20 cellular contexts compared by ENCODE assay signal in genomic region chr3:172127929-172128580, GRCh38.
A peak's percentile ranks its signal among the peaks of the same experiment; 100 is the strongest.
DNase-seq lines count a peak whose midpoint lies in the region; ATAC-seq and TF ChIP-seq lines count a peak whose summit lies in the region.
"Had no signal": no experiment of that assay in that cellular context is flagged by ENCODE, and none has a peak within 500 bp of the region (broad histone marks: within the 10 kb centered on the region; RNA-seq: fewer than 3 reads in every experiment).

No MANE protein-coding gene starts in this region.

- H4K20me1 ChIP-seq in IMR-90 (ENCODE audit: insufficient read depth, low read length): peaks cover 72% of the 10 kb centered on the region

- no peaks in the 10 kb centered on the region for H3K36me3 Mint-ChIP-seq in natural killer cell
- H3K36me3 Mint-ChIP-seq in CD8-positive, alpha-beta T cell: peaks cover 8% of the 10 kb centered on the region

- no peak for TF ChIP-seq CTCF in IMR-90 (conservative IDR thresholded peaks at IDR 0.05; ENCODE audit: low read depth, low read length)
- no peak for TF ChIP-seq CTCF in coronary artery (IDR thresholded peaks at IDR 0.05)
- no peak for TF ChIP-seq CTCF in natural killer cell (IDR thresholded peaks at IDR 0.05)
- no peak for TF ChIP-seq CTCF in transverse colon (IDR thresholded peaks at IDR 0.05)
- TF ChIP-seq CTCF in CD8-positive, alpha-beta T cell (IDR thresholded peaks at IDR 0.05): no peak
- no peak for TF ChIP-seq CTCF in mucosa of descending colon (IDR thresholded peaks at IDR 0.05)

- H3K4me1 ChIP-seq in IMR-90 (ENCODE audit: control insufficient read depth, insufficient read depth, low read length) (peaks cover 33% of the 10 kb centered on the region), transverse colon (peaks cover 38 to 62% (median 40%) of the 10 kb centered on the region in 4 donors), mucosa of descending colon (ENCODE audit: low read depth) (peaks cover 43% of the 10 kb centered on the region)
- peaks cover 16% of the 10 kb centered on the region for H3K4me1 ChIP-seq in CD8-positive, alpha-beta T cell (ENCODE audit: insufficient read depth, low read length)

- H3K4me2 ChIP-seq in IMR-90 (ENCODE audit: low read depth, low read length): no peak overlapping the region

- DNase-seq in IMR-90 (no peak), coronary artery (ENCODE audit: low spot score) (no peak), natural killer cell (no peak), transverse colon (no peak), HUDEP-2 (lab: John Stamatoyannopoulos, UW; ENCODE audit: unreplicated experiment in 76 of 76) (no peak), mucosa of descending colon (no peak)
- no peak for DNase-seq in CD8-positive, alpha-beta T cell
- DNase-seq: activated CD4-positive, alpha-beta T cell treated with anti-CD3 and anti-CD28 coated beads, Interleukin-2, amount 50 U/mL, for 1 hour; activated T-cell treated with anti-CD3 and anti-CD28 coated beads, Interleukin-2, amount 50 U/mL, for 24 hours; central memory CD4-positive, alpha-beta T cell; DMS53; NCI-H146; NCI-H446 treated with DMSO at 0.1 percent for 48 hours; nucleus accumbens; SK-N-SH had no signal

- H4K91ac ChIP-seq in IMR-90 (ENCODE audit: insufficient read depth, low read depth, low read length): no peak overlapping the region

- peaks cover 26% of the 10 kb centered on the region for H3K9me1 ChIP-seq in IMR-90 (ENCODE audit: insufficient read depth, low read length)

- H2BK5ac ChIP-seq in IMR-90 (ENCODE audit: low read depth, low read length, poor library complexity, severe bottlenecking): peak overlapping the region; percentile 78

- H3K27ac ChIP-seq in IMR-90 (ENCODE audit: insufficient read depth, low read length) (peak overlapping the region; percentile 48; the same call in 1 of the 2 replicates), coronary artery (peak overlapping the region; percentile 32 to 85), transverse colon (peak overlapping the region; percentile 75 to 81 (median 79))
- no peak overlapping the region for H3K27ac ChIP-seq in CD8-positive, alpha-beta T cell (ENCODE audit: low read depth, low read length)

- H2BK20ac ChIP-seq in IMR-90 (ENCODE audit: low read depth, low read length): no peak overlapping the region

- no peak overlapping the region for H3K56ac ChIP-seq in IMR-90 (ENCODE audit: extremely low read depth, insufficient read depth, low read length)

- in situ Hi-C loops in IMR-90 (cut with MboI; ENCODE audit: low sequenced_read_pairs) (no loop called here), transverse colon (cut with MboI; ENCODE audit: low pct_ligation_motif_present in 1 of 4, low pct_unique_long_range_greater_than_20kb in 1 of 4, low sequenced_read_pairs in 3 of 4) (no loop called here)

- no peak for TF ChIP-seq EP300 in transverse colon (IDR thresholded peaks at IDR 0.05; ENCODE audit: low read depth)

- peak overlapping the region in 1 of 2 experiments; percentile 43; a peak in 1 of 4 replicates for H4K8ac ChIP-seq in IMR-90 (ENCODE audit: low read depth in 2 of 2, low read length in 2 of 2)

- peak overlapping the region; percentile 88 to 99 for H3K27ac Mint-ChIP-seq in natural killer cell
- H3K27ac Mint-ChIP-seq in CD8-positive, alpha-beta T cell: no peak overlapping the region
- H3K27ac Mint-ChIP-seq: activated naive CD8-positive, alpha-beta T cell; activated T-cell treated with anti-CD3 and anti-CD28 coated beads, Interleukin-2, amount 50 U/mL, for 24 hours; B cell; stimulated activated memory B cell treated with anti-CD40 and anti-IgM and Interleukin-4, amounts not matched to agents 10 μg/mL and 1 μg/mL and 100 μg/mL, for 72 hours had no signal

- intact Hi-C loops in IMR-90 (cut with micrococcal nuclease) (no loop called here), natural killer cell (cut with micrococcal nuclease) (no loop called here), transverse colon (cut with DNase I; ENCODE audit: low total_unique reads) (no loop called here), mucosa of descending colon (cut with DNase I, micrococcal nuclease) (no loop called here)
- intact Hi-C loops in CD8-positive, alpha-beta T cell (cut with DNase I, micrococcal nuclease): no loop called here

- BruUV-seq in IMR-90 (replicated peaks; lab: Mats Ljungman, UMichigan): no TSS peak

- TF ChIP-seq RAD21 in IMR-90 (IDR thresholded peaks at IDR 0.05; ENCODE audit: low read length): no peak

- no peaks in the 10 kb centered on the region for H3K27me3 Mint-ChIP-seq in natural killer cell (ENCODE audit: low read depth in 2 of 2)
- no peaks in the 10 kb centered on the region for H3K27me3 Mint-ChIP-seq in CD8-positive, alpha-beta T cell (ENCODE audit: low read depth)
- H3K27me3 Mint-ChIP-seq: activated naive CD8-positive, alpha-beta T cell; activated T-cell treated with anti-CD3 and anti-CD28 coated beads, Interleukin-2, amount 50 U/mL, for 24 hours had no signal

- peak overlapping the region; percentile 31 for H3K4me3 Mint-ChIP-seq in natural killer cell
- no peak overlapping the region for H3K4me3 Mint-ChIP-seq in CD8-positive, alpha-beta T cell
- H3K4me3 Mint-ChIP-seq: activated naive CD8-positive, alpha-beta T cell; activated T-cell treated with anti-CD3 and anti-CD28 coated beads, Interleukin-2, amount 50 U/mL, for 24 hours; B cell; stimulated activated memory B cell treated with anti-CD40 and anti-IgM and Interleukin-4, amounts not matched to agents 10 μg/mL and 1 μg/mL and 100 μg/mL, for 72 hours had no signal

- H3K23ac ChIP-seq in IMR-90 (ENCODE audit: low read depth, low read length): peak overlapping the region; percentile 88

- H2BK120ac ChIP-seq in IMR-90 (ENCODE audit: low read depth, low read length): no peak overlapping the region

- peak overlapping the region; percentile 60; the same call in 1 of the 2 replicates for H3K4ac ChIP-seq in IMR-90 (ENCODE audit: low read depth, low read length)

- no peak overlapping the region for H2AK9ac ChIP-seq in IMR-90 (replicated peaks; ENCODE audit: low read depth, low read length, poor library complexity)

- ATAC-seq in IMR-90 (ENCODE audit: low read depth) (no peak), natural killer cell (no peak), GM21515 (IDR thresholded peaks at IDR 0.05; ENCODE audit: unreplicated experiment) (no peak), mucosa of descending colon (no peak)
- no peak for ATAC-seq in CD8-positive, alpha-beta T cell
- ATAC-seq: stimulated activated memory B cell treated with anti-CD40 and anti-IgM and Interleukin-4, amounts not matched to agents 10 μg/mL and 1 μg/mL and 100 μg/mL, for 72 hours had no signal

- CTCF ChIA-PET in IMR-90 (lab: Yijun Ruan, JAX): no interaction called here
- CTCF ChIA-PET in CD8-positive, alpha-beta T cell (lab: Charles Lee): interaction anchor here (0.5 to 1.4 kb wide), 4 partner anchors 20 to 204 kb away, joined by 3 to 5 read pairs (median 4); no protein-coding TSS in a partner anchor

- POLR2A ChIA-PET in IMR-90 (lab: Charles Lee; ENCODE audit: unreplicated experiment): no interaction called here
- POLR2A ChIA-PET in CD8-positive, alpha-beta T cell (lab: Charles Lee): interaction anchor here (0.7 to 1.6 kb wide), 3 partner anchors 10 to 118 kb away, joined by 3 to 4 read pairs (median 3); no protein-coding TSS in a partner anchor

- no peak overlapping the region for H4K5ac ChIP-seq in IMR-90 (ENCODE audit: low read depth, low read length)

- H3K9ac ChIP-seq in IMR-90 (ENCODE audit: low read depth, low read length): no peak overlapping the region
- H3K9ac ChIP-seq: SK-N-SH had no signal

- no peak overlapping the region for H2BK15ac ChIP-seq in IMR-90 (ENCODE audit: low read depth, low read length)

- H3K4me3 ChIP-seq in IMR-90 (ENCODE audit: insufficient read depth, low read depth, low read length): no peak overlapping the region
- H3K4me3 ChIP-seq in coronary artery: no peak overlapping the region
- no peak overlapping the region for H3K4me3 ChIP-seq in transverse colon
- no peak overlapping the region for H3K4me3 ChIP-seq in CD8-positive, alpha-beta T cell (ENCODE audit: low read depth, low read length)
- H3K4me3 ChIP-seq in mucosa of descending colon: no peak overlapping the region
- H3K4me3 ChIP-seq: skin epidermis had no signal

- dilution Hi-C loops in IMR-90 (cut with HindIII; ENCODE audit: low sequenced_read_pairs, unreplicated experiment): no loop called here

- no peaks in the 10 kb centered on the region for H3K27me3 ChIP-seq in IMR-90 (ENCODE audit: control insufficient read depth, insufficient read depth, low read length)
- H3K27me3 ChIP-seq in transverse colon: no peaks in the 10 kb centered on the region
- H3K27me3 ChIP-seq in CD8-positive, alpha-beta T cell (ENCODE audit: insufficient read depth, low read length): no peaks in the 10 kb centered on the region

- no peaks in the 10 kb centered on the region for H3K9me3 Mint-ChIP-seq in natural killer cell
- H3K9me3 Mint-ChIP-seq in CD8-positive, alpha-beta T cell: no peaks in the 10 kb centered on the region
- H3K9me3 Mint-ChIP-seq: activated T-cell treated with anti-CD3 and anti-CD28 coated beads, Interleukin-2, amount 50 U/mL, for 24 hours; stimulated activated memory B cell treated with anti-CD40 and anti-IgM and Interleukin-4, amounts not matched to agents 10 μg/mL and 1 μg/mL and 100 μg/mL, for 72 hours had no signal

- peak overlapping the region; percentile 49; the same call in 1 of the 2 replicates for H3K14ac ChIP-seq in IMR-90 (replicated peaks; ENCODE audit: low read depth, low read length)

- H3K4me1 Mint-ChIP-seq in natural killer cell: peaks cover 79 to 81% of the 10 kb centered on the region in 2 donors
- H3K4me1 Mint-ChIP-seq in CD8-positive, alpha-beta T cell (ENCODE audit: low read depth): peaks cover 30% of the 10 kb centered on the region
- H3K4me1 Mint-ChIP-seq: B cell; stimulated activated memory B cell treated with anti-CD40 and anti-IgM and Interleukin-4, amounts not matched to agents 10 μg/mL and 1 μg/mL and 100 μg/mL, for 72 hours had no signal

- TF ChIP-seq POLR2A in IMR-90 (IDR thresholded peaks at IDR 0.05; ENCODE audit: low read depth, low read length): no peak
- no peak for TF ChIP-seq POLR2A in transverse colon (IDR thresholded peaks at IDR 0.05)

- H3K9me3 ChIP-seq in IMR-90 (ENCODE audit: control insufficient read depth, insufficient read depth, low read length) (no peaks in the 10 kb centered on the region), transverse colon (no peaks in the 10 kb centered on the region), mucosa of descending colon (no peaks in the 10 kb centered on the region)
- no peaks in the 10 kb centered on the region for H3K9me3 ChIP-seq in CD8-positive, alpha-beta T cell (ENCODE audit: low read length)
- H3K9me3 ChIP-seq: SK-N-SH had no signal

- H2AFZ ChIP-seq in IMR-90 (replicated peaks; ENCODE audit: low read length, poor library complexity): no peak overlapping the region

- H3K18ac ChIP-seq in IMR-90 (ENCODE audit: low read depth, low read length): peak overlapping the region; percentile 43

- H3K36me3 ChIP-seq in IMR-90 (ENCODE audit: control insufficient read depth, insufficient read depth, low read length) (peaks cover 15% of the 10 kb centered on the region), transverse colon (no peaks in the 10 kb centered on the region), mucosa of descending colon (ENCODE audit: low read depth) (no peaks in the 10 kb centered on the region)
- no peaks in the 10 kb centered on the region for H3K36me3 ChIP-seq in CD8-positive, alpha-beta T cell (ENCODE audit: insufficient read depth, low read length)

- 90% methylated on average over 2 of the region's 6 CpGs; no CpG with 5 or more reads in 1 of the 2 experiments for WGBS in IMR-90 (ENCODE audit: extremely low coverage in 2 of 2, insufficient read length in 1 of 2), 2 experiments
- 90 to 92% methylated on average over 6 of the region's 6 CpGs for WGBS in transverse colon (ENCODE audit: low coverage in 1 of 2), 2 donors

- peak overlapping the region; percentile 28 for H2AK5ac ChIP-seq in IMR-90 (ENCODE audit: low read depth, low read length)

- peaks cover 42 to 81% of the 10 kb centered on the region in 2 experiments for H3K79me1 ChIP-seq in IMR-90 (ENCODE audit: low read depth in 1 of 2, low read length in 2 of 2)
